In genomic region chr5:141807732-141808131, GRCh38 we compare ENCODE assay signal across 26 cellular contexts.
"Had no signal": no experiment of that assay in that cellular context is flagged by ENCODE, and none has a peak within 500 bp of the region (broad histone marks: within the 10 kb centered on the region; RNA-seq: fewer than 3 reads in every experiment).

No MANE protein-coding gene starts in this region.

- H3K4me1 ChIP-seq: pancreas, uterus had no signal

- H3K4me3 Mint-ChIP-seq: naive thymus-derived CD8-positive, alpha-beta T cell; nephron; neural crest cell; stimulated activated effector memory CD8-positive, alpha-beta T cell treated with anti-CD3 and anti-CD28 coated beads, Interleukin-12 subunit alpha, Interleukin-12 subunit beta, amount 100 ng/mL, for 72 hours; stimulated activated naive CD8-positive, alpha-beta T cell treated with anti-CD3 and anti-CD28 coated beads, Interleukin-15, Interleukin-2, amounts not matched to agents 100 ng/mL and 50 ng/mL, for 24 hours; type B pancreatic cell had no signal

- H3K27ac ChIP-seq: lower lobe of right lung, pancreas, tibial nerve had no signal

- FAIRE-seq: keratinocyte, pancreas had no signal

- H3K27ac Mint-ChIP-seq: stimulated activated effector memory CD8-positive, alpha-beta T cell treated with anti-CD3 and anti-CD28 coated beads, Interleukin-12 subunit alpha, Interleukin-12 subunit beta, amount 100 ng/mL, for 72 hours; stimulated activated naive CD8-positive, alpha-beta T cell treated with anti-CD3 and anti-CD28 coated beads, Interleukin-15, Interleukin-2, amounts not matched to agents 100 ng/mL and 50 ng/mL, for 24 hours; type B pancreatic cell had no signal

- H3K9me3 ChIP-seq: lower lobe of right lung, pancreas, right atrium auricular region, tibial nerve, uterus had no signal

- DNase-seq: hippocampal formation; kidney glomerular epithelial cell; left cardiac atrium; lower lobe of right lung; mammary epithelial cell; mesenchymal stem cell; naive thymus-derived CD8-positive, alpha-beta T cell; pancreas; stimulated activated CD4-positive, alpha-beta T cell treated with anti-CD3 and anti-CD28 coated beads, Interleukin-12 subunit alpha, Interleukin-12 subunit beta, amount 100 ng/mL, for 4 hours; stimulated activated CD4-positive, alpha-beta T cell treated with anti-CD3 and anti-CD28 coated beads, Interleukin-15, amount 100 ng/mL, for 24 hours; stimulated activated CD4-positive, alpha-beta T cell treated with anti-CD3 and anti-CD28 coated beads, Interleukin-2, amount 100 ng/mL, for 24 hours; stimulated activated CD4-positive, alpha-beta T cell treated with anti-CD3 and anti-CD28 coated beads, Interleukin-4, amount 100 ng/mL, for 24 hours; stimulated activated naive CD4-positive, alpha-beta T cell; substantia nigra; uterus had no signal

- H3K36me3 Mint-ChIP-seq: naive thymus-derived CD8-positive, alpha-beta T cell; type B pancreatic cell had no signal

- H3K27me3 ChIP-seq: pancreas, right atrium auricular region, uterus had no signal

- H3K4me3 ChIP-seq: lower lobe of right lung, pancreas, right atrium auricular region, skin epidermis, tibial nerve, uterus had no signal

- H3K9me3 Mint-ChIP-seq: naive thymus-derived CD8-positive, alpha-beta T cell; nephron; neural crest cell; stimulated activated effector memory CD8-positive, alpha-beta T cell treated with anti-CD3 and anti-CD28 coated beads, Interleukin-12 subunit alpha, Interleukin-12 subunit beta, amount 100 ng/mL, for 72 hours; stimulated activated naive CD8-positive, alpha-beta T cell treated with anti-CD3 and anti-CD28 coated beads, Interleukin-15, Interleukin-2, amounts not matched to agents 100 ng/mL and 50 ng/mL, for 24 hours; type B pancreatic cell had no signal

- ATAC-seq: left cardiac atrium; left lobe of liver; lower lobe of right lung; naive thymus-derived CD8-positive, alpha-beta T cell; pancreas; sciatic nerve; stimulated activated effector memory CD8-positive, alpha-beta T cell treated with anti-CD3 and anti-CD28 coated beads, Interleukin-12 subunit alpha, Interleukin-12 subunit beta, amount 100 ng/mL, for 72 hours had no signal

- H3K36me3 ChIP-seq: lower lobe of right lung, pancreas, right atrium auricular region, tibial nerve, uterus had no signal
